19 cellular contexts compared by ENCODE assay signal in the genomic region with DNA sequence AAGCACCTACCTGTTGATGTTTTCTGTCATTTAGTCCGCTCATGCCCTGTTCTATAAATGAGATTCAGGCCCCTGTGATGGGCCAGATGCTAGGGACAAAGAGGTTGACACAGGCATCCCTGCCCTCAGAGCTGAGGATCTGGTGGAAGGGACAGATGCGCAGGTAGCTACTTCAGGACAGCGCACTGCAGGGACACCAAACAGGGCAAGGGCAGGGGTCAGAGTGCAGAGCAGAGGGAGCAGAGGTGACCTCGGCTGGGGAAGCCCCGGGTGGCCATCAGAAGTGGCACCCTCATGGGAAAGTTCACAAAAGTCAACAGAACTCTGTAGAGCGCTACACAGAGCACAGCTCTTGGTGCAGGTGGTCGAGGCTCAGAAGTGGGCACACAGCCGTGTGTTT. TPM values are rescaled to one million over a fixed set of nuclear protein-coding genes. Genes with fewer than 3 reads are reported as not detected.
A peak's percentile ranks its signal among the peaks of the same experiment; 100 is the strongest.
DNase-seq lines count a peak whose midpoint lies in the region; ATAC-seq lines count a peak whose summit lies in the region.
"Had no signal": no experiment of that assay in that cellular context is flagged by ENCODE, and none has a peak within 500 bp of the region (broad histone marks: within the 10 kb centered on the region; RNA-seq: fewer than 3 reads in every experiment).

No MANE protein-coding gene starts in this region.

- H3K36me3 Mint-ChIP-seq in T-helper 17 cell (ENCODE audit: low read depth): peaks cover 2% of the 10 kb centered on the region

- H3K27me3 Mint-ChIP-seq in T-helper 17 cell: no peaks in the 10 kb centered on the region
- H3K27me3 Mint-ChIP-seq: dendritic cell treated with granulocyte-macrophage colony-stimulating factor and Interleukin-4, amounts not matched to agents 40 ng/mL and 50 ng/mL, for 4 days had no signal

- no peaks in the 10 kb centered on the region for H3K9me3 ChIP-seq in T-helper 17 cell (ENCODE audit: control insufficient read depth, low read length, poor library complexity, severe bottlenecking)
- H3K9me3 ChIP-seq: neutrophil, right atrium auricular region had no signal

- H3K9ac ChIP-seq in rectal smooth muscle tissue (ENCODE audit: low read length): no peak overlapping the region

- peaks cover 2% of the 10 kb centered on the region for H3K36me3 ChIP-seq in H7 (replicated peaks; ENCODE audit: control insufficient read depth, insufficient read depth, low read length)
- peaks cover 32% of the 10 kb centered on the region for H3K36me3 ChIP-seq in rectal smooth muscle tissue (ENCODE audit: control insufficient read depth, insufficient read depth, low read length)

- H3K4me3 Mint-ChIP-seq in T-helper 17 cell: no peak overlapping the region
- H3K4me3 Mint-ChIP-seq: activated naive CD4-positive, alpha-beta T cell treated with anti-CD3 and anti-CD28 coated beads for 36 hours; dendritic cell treated with granulocyte-macrophage colony-stimulating factor and Interleukin-4, amounts not matched to agents 40 ng/mL and 50 ng/mL, for 4 days; immature natural killer cell had no signal

- peaks cover 48% of the 10 kb centered on the region for H3K4me1 ChIP-seq in rectal smooth muscle tissue (ENCODE audit: control insufficient read depth, insufficient read depth, low read length)

- DNase-seq in H7: peak; percentile 35
- DNase-seq in T-helper 17 cell: no peak
- peak; percentile 5 for DNase-seq in iPS-NIHi7 (ENCODE audit: extremely low spot score)
- DNase-seq in A172 (ENCODE audit: low spot score): no peak
- DNase-seq in stimulated activated CD4-positive, alpha-beta T cell treated with anti-CD3 and anti-CD28 coated beads, Interleukin-1b, Interleukin-23, amount 100 ng/mL, for 48 hours: no peak
- no peak for DNase-seq in NCI-H187 (lab: John Stamatoyannopoulos, UW)
- DNase-seq: activated CD8-positive, alpha-beta memory T cell treated with anti-CD3 and anti-CD28 coated beads, Interleukin-2, amount 50 U/mL, for 48 hours; activated naive CD4-positive, alpha-beta T cell treated with anti-CD3 and anti-CD28 coated beads for 36 hours; brain microvascular endothelial cell; COR-L47; immature natural killer cell; NCI-H2029 treated with DMSO at 0.1 percent for 48 hours; NCI-H510A treated with DMSO at 0.1 percent for 48 hours; substantia nigra had no signal

- H3K27ac ChIP-seq in rectal smooth muscle tissue (ENCODE audit: low read depth, low read length): peak overlapping the region; percentile 95
- H3K27ac ChIP-seq: brain microvascular endothelial cell, neutrophil had no signal

- ATAC-seq in T-helper 17 cell: no peak
- ATAC-seq in GM18907 (IDR thresholded peaks at IDR 0.05; ENCODE audit: unreplicated experiment): no peak

- H3K27ac Mint-ChIP-seq in T-helper 17 cell: peak overlapping the region; percentile 90
- H3K27ac Mint-ChIP-seq: activated naive CD4-positive, alpha-beta T cell treated with anti-CD3 and anti-CD28 coated beads for 36 hours; dendritic cell treated with granulocyte-macrophage colony-stimulating factor and Interleukin-4, amounts not matched to agents 40 ng/mL and 50 ng/mL, for 4 days had no signal

- no peak overlapping the region for H3K4me3 ChIP-seq in H7 (ENCODE audit: insufficient read depth, low read depth, low read length)
- H3K4me3 ChIP-seq in rectal smooth muscle tissue (ENCODE audit: low read length): no peak overlapping the region
- H3K4me3 ChIP-seq: right atrium auricular region had no signal

- H3K27me3 ChIP-seq in H7 (ENCODE audit: control insufficient read depth, insufficient read depth, low read length) (peaks cover 3% of the 10 kb centered on the region; the same call in 1 of the 2 replicates), rectal smooth muscle tissue (ENCODE audit: control insufficient read depth, insufficient read depth, low read length) (no peaks in the 10 kb centered on the region)
- H3K27me3 ChIP-seq: brain microvascular endothelial cell, neutrophil, right atrium auricular region had no signal

- peaks cover 7% of the 10 kb centered on the region for H3K4me1 Mint-ChIP-seq in T-helper 17 cell

RNA-seq across cellular contexts. Expression of a gene that starts 5.6 kb away (rescaled TPM):
- total RNA-seq in H7 (2014; rRNA removed; shearing (Covaris generic)): 18.0 and 18.1 TPM in 2 replicates
- total RNA-seq in T-helper 17 cell: 10 to 100 TPM; 42.0 to 53.7 TPM
- total RNA-seq in A172 (2014; rRNA removed; shearing (Covaris generic)): 35.1 and 36.0 TPM in 2 replicates

Comparison
In these comparisons a context has a peak if more than half of its experiments do, and no peak if none do; other contexts are left out.
1. DNase-seq: peak in H7 (single experiment) and iPS-NIHi7 (single experiment); none in T-helper 17 cell (0 of 3), A172 (single experiment), stimulated activated CD4-positive, alpha-beta T cell treated with anti-CD3 and anti-CD28 coated beads, Interleukin-1b, Interleukin-23, amount 100 ng/mL, for 48 hours (single experiment) and NCI-H187 (0 of 2).